In genomic region chr1:221778125-221778524, GRCh38 we compare ENCODE assay signal across 11 cellular contexts. TPM values are rescaled to one million over a fixed set of nuclear protein-coding genes. Genes with fewer than 3 reads are reported as not detected.
DNase-seq lines count a peak whose midpoint lies in the region; ATAC-seq and TF ChIP-seq lines count a peak whose summit lies in the region.
"Had no signal": no experiment of that assay in that cellular context is flagged by ENCODE, and none has a peak within 500 bp of the region (broad histone marks: within the 10 kb centered on the region; RNA-seq: fewer than 3 reads in every experiment).

No MANE protein-coding gene starts in this region.

- H3K9ac ChIP-seq in SK-N-SH: no peak overlapping the region

- H3K27ac Mint-ChIP-seq in memory B cell (peak overlapping the region; percentile 77), WTC11 (no peak overlapping the region)

- no peak for DNase-seq in memory B cell (ENCODE audit: low spot score in 2 of 2)
- no peak for DNase-seq in SK-N-SH
- DNase-seq in breast epithelium (ENCODE audit: low spot score in 2 of 2): no peak
- no peak for DNase-seq in Right ventricle myocardium superior
- no peak for DNase-seq in WTC11 (ENCODE audit: low spot score)
- DNase-seq: WERI-Rb-1 had no signal

- 64% methylated on average over 3 of the region's 3 CpGs for WGBS in SK-N-SH (ENCODE audit: low lambda C conversion rate)

- no peaks in the 10 kb centered on the region for H3K27me3 ChIP-seq in SK-N-SH (ENCODE audit: insufficient read depth)
- H3K27me3 ChIP-seq in breast epithelium: no peaks in the 10 kb centered on the region
- H3K27me3 ChIP-seq: cardiac muscle cell had no signal

- H3K79me2 ChIP-seq in SK-N-SH (ENCODE audit: insufficient read depth): no peaks in the 10 kb centered on the region

- H3K4me1 Mint-ChIP-seq in memory B cell (peaks cover 25% of the 10 kb centered on the region), WTC11 (peaks cover 15% of the 10 kb centered on the region)

- TF ChIP-seq RAD21 in SK-N-SH (IDR thresholded peaks at IDR 0.05; ENCODE audit: low read length): no peak

- POLR2A ChIA-PET in SK-N-SH (lab: Yijun Ruan, JAX): no interaction called here
- POLR2A ChIA-PET in WTC11 (lab: Charles Lee): no interaction called here

- no peaks in the 10 kb centered on the region for H4K20me1 ChIP-seq in SK-N-SH (ENCODE audit: insufficient read depth)

- H3K4me1 ChIP-seq in SK-N-SH (ENCODE audit: control insufficient read depth in 1 of 2, insufficient read depth in 2 of 2, low read depth in 1 of 2, low read length in 1 of 2) (peaks cover 0 to 4% of the 10 kb centered on the region in 2 experiments; a peak in 1 of 4 replicates), breast epithelium (no peaks in the 10 kb centered on the region)

- H3K27ac ChIP-seq in SK-N-SH (ENCODE audit: low read depth in 2 of 2, low read length in 1 of 2) (no peak overlapping the region), breast epithelium (no peak overlapping the region)
- H3K27ac ChIP-seq: cardiac muscle cell, neutrophil, WERI-Rb-1 had no signal

- no peaks in the 10 kb centered on the region for H3K27me3 Mint-ChIP-seq in memory B cell
- H3K27me3 Mint-ChIP-seq in WTC11 (ENCODE audit: low read depth): no peaks in the 10 kb centered on the region

- H3K4me2 ChIP-seq in SK-N-SH: no peak overlapping the region

- intact Hi-C loops in breast epithelium (cut with DNase I; ENCODE audit: low total_unique reads): no loop called here
- intact Hi-C loops in Right ventricle myocardium superior (cut with DNase I): loop anchor here (10.0 kb wide), 1 partner anchor 107 kb away; no protein-coding TSS in a partner anchor

- H3K4me3 Mint-ChIP-seq in memory B cell (peak overlapping the region; percentile 55), WTC11 (no peak overlapping the region)

- H3F3A ChIP-seq in SK-N-SH (replicated peaks; ENCODE audit: insufficient read depth): no peaks in the 10 kb centered on the region

- CTCF ChIA-PET in SK-N-SH (lab: Yijun Ruan, JAX) (no interaction called here), WTC11 (lab: Charles Lee) (no interaction called here)

- H3K9me3 Mint-ChIP-seq in memory B cell (no peaks in the 10 kb centered on the region), WTC11 (no peaks in the 10 kb centered on the region)

- H2AFZ ChIP-seq in SK-N-SH (ENCODE audit: low read depth): no peak overlapping the region

- H3K9me3 ChIP-seq in SK-N-SH (no peaks in the 10 kb centered on the region), breast epithelium (no peaks in the 10 kb centered on the region)
- H3K9me3 ChIP-seq: neutrophil had no signal

- TF ChIP-seq EP300 in SK-N-SH (IDR thresholded peaks at IDR 0.05; ENCODE audit: borderline replicate concordance in 1 of 2, low read depth in 1 of 2, low read length in 1 of 2): no peak

- H3K4me3 ChIP-seq in SK-N-SH (ENCODE audit: low read depth in 2 of 2, low read length in 1 of 2) (no peak overlapping the region), breast epithelium (no peak overlapping the region)
- H3K4me3 ChIP-seq: cardiac muscle cell had no signal

- TF ChIP-seq POLR2A in breast epithelium (IDR thresholded peaks at IDR 0.05): no peak

- H3K36me3 ChIP-seq in SK-N-SH (replicated peaks in 1 of 2; ENCODE audit: control insufficient read depth in 1 of 2, insufficient read depth in 2 of 2, low read length in 1 of 2) (no peaks in the 10 kb centered on the region), breast epithelium (no peaks in the 10 kb centered on the region)
- H3K36me3 ChIP-seq: cardiac muscle cell, neutrophil, WERI-Rb-1 had no signal

- ATAC-seq in GM18909 (IDR thresholded peaks at IDR 0.05; ENCODE audit: poor library complexity, unreplicated experiment): peak; percentile 37
- ATAC-seq in GM21786 (IDR thresholded peaks at IDR 0.05; ENCODE audit: unreplicated experiment): peak; percentile 19
- ATAC-seq in HG03442 (IDR thresholded peaks at IDR 0.05; ENCODE audit: unreplicated experiment): peak; percentile 24
- no peak for ATAC-seq in memory B cell (ENCODE audit: low read depth)
- no peak for ATAC-seq in Right ventricle myocardium superior (ENCODE audit: poor library complexity)
- ATAC-seq in WTC11: no peak

- H3K36me3 Mint-ChIP-seq in memory B cell (no peaks in the 10 kb centered on the region), WTC11 (no peaks in the 10 kb centered on the region)

- H3K9me2 ChIP-seq in SK-N-SH: no peaks in the 10 kb centered on the region

- no peak for TF ChIP-seq CTCF in SK-N-SH (IDR thresholded peaks at IDR 0.05)
- TF ChIP-seq CTCF in breast epithelium (IDR thresholded peaks at IDR 0.05): no peak
- TF ChIP-seq CTCF in WTC11 (IDR thresholded peaks at IDR 0.05): no peak

TF ChIP-seq in SK-N-SH, 30 proteins besides CTCF, POLR2A, EP300 and RAD21 (continues in another document):
- no peak for TF ChIP-seq TAF1 (IDR thresholded peaks at IDR 0.05; ENCODE audit: borderline replicate concordance, low read depth, low read length)
- TF ChIP-seq GATA2 (CRISPR knock-in tag; IDR thresholded peaks at IDR 0.05): no peak
- TF ChIP-seq REST (IDR thresholded peaks at IDR 0.05; ENCODE audit: low read depth, low read length): no peak

TF ChIP-seq in WTC11, 78 proteins besides CTCF, POLR2A, EP300 and RAD21:
- TF ChIP-seq ZNF532 (CRISPR knock-in tag; IDR thresholded peaks at IDR 0.05; ENCODE audit: borderline replicate concordance) (no peak), ATF2 (CRISPR knock-in tag; IDR thresholded peaks at IDR 0.05; ENCODE audit: borderline replicate concordance, low read depth) (no peak)
TF ChIP-seq in WTC11: peak in this region for 0.

RNA-seq across cellular contexts. Expression of gene DUSP10, which starts 36.2 kb away (rescaled TPM):
- polyA plus RNA-seq in SK-N-SH (2012; rRNA removed): 6.4 and 6.8 TPM in 2 replicates
- polyA plus RNA-seq in SK-N-SH (2012; cell fraction: cytosol; rRNA removed): 5.0 and 5.2 TPM in 2 replicates
- 8.0 and 11.1 TPM in 2 replicates for polyA plus RNA-seq in SK-N-SH (2012; cell fraction: nucleus; rRNA removed)
- total RNA-seq in breast epithelium (10 to 100 TPM; 15.5 to 33.2 (median 28.2) TPM), Right ventricle myocardium superior (4.5 TPM), WTC11 (2021) (1.6 to 2.2 TPM (median 2.0 TPM) in 3 replicates)

Comparison
In these comparisons a context has a peak if more than half of its experiments do, and no peak if none do; other contexts are left out.
1. ATAC-seq: peak in GM18909 (single experiment), GM21786 (single experiment) and HG03442 (single experiment); none in memory B cell (single experiment), Right ventricle myocardium superior (single experiment) and WTC11 (single experiment).